Comparison of ENCODE assay signal across 23 cellular contexts in genomic region chr5:60395712-60396329, GRCh38.
DNase-seq lines count a peak whose midpoint lies in the region; ATAC-seq and TF ChIP-seq lines count a peak whose summit lies in the region.
"Had no signal": no experiment of that assay in that cellular context is flagged by ENCODE, and none has a peak within 500 bp of the region (broad histone marks: within the 10 kb centered on the region; RNA-seq: fewer than 3 reads in every experiment).

No MANE protein-coding gene starts in this region.

- H3K36me3 ChIP-seq in A673 (ENCODE audit: insufficient read depth, low read length, poor library complexity, severe bottlenecking) (no peaks in the 10 kb centered on the region), H7 (replicated peaks; ENCODE audit: control insufficient read depth, insufficient read depth, low read length) (no peaks in the 10 kb centered on the region), esophagus muscularis mucosa (no peaks in the 10 kb centered on the region), body of pancreas (replicated peaks in 1 of 2; ENCODE audit: insufficient read depth in 1 of 2, low read depth in 2 of 2) (no peaks in the 10 kb centered on the region), ovary (no peaks in the 10 kb centered on the region)
- H3K36me3 ChIP-seq: esophagus squamous epithelium, prostate gland, SJSA1 had no signal

- POLR2A ChIA-PET in A673 (lab: Charles Lee; ENCODE audit: low non-redundant PET): no interaction called here

- H3K27ac ChIP-seq in A673 (ENCODE audit: low read depth, low read length, poor library complexity, severe bottlenecking) (no peak overlapping the region), esophagus muscularis mucosa (replicated peaks in 1 of 4) (no peak overlapping the region), body of pancreas (no peak overlapping the region), ovary (no peak overlapping the region)
- H3K27ac ChIP-seq: esophagus squamous epithelium, prostate gland, SJSA1, skin epidermis had no signal

- CTCF ChIA-PET in A673 (lab: Charles Lee): no interaction called here

- H3K4me3 ChIP-seq in A673 (ENCODE audit: low read depth, low read length, poor library complexity, severe bottlenecking) (no peak overlapping the region), H7 (ENCODE audit: insufficient read depth, low read depth, low read length) (no peak overlapping the region), fibroblast of the aortic adventitia (ENCODE audit: low read depth, low read length) (no peak overlapping the region), esophagus muscularis mucosa (no peak overlapping the region), body of pancreas (no peak overlapping the region), ovary (no peak overlapping the region)
- H3K4me3 ChIP-seq: esophagus squamous epithelium, prostate gland, SJSA1, skin epidermis had no signal

- TF ChIP-seq POLR2A in esophagus muscularis mucosa (IDR thresholded peaks at IDR 0.05; ENCODE audit: low read depth): no peak
- TF ChIP-seq POLR2A in body of pancreas (IDR thresholded peaks at IDR 0.05): no peak
- TF ChIP-seq POLR2A in ovary (IDR thresholded peaks at IDR 0.05): no peak

- intact Hi-C loops in A673 (cut with micrococcal nuclease; ENCODE audit: unreplicated experiment): no loop called here
- intact Hi-C loops in esophagus muscularis mucosa (cut with DNase I): no loop called here
- intact Hi-C loops in body of pancreas (cut with DNase I): no loop called here
- intact Hi-C loops in ovary (cut with DNase I): no loop called here

- 91% methylated on average over 5 of the region's 5 CpGs for WGBS in esophagus muscularis mucosa
- 77 to 81% methylated on average over 5 of the region's 5 CpGs for WGBS in body of pancreas, 2 donors
- 67 to 88% (median 81%) methylated on average over 5 of the region's 5 CpGs for WGBS in ovary, 3 donors

- no peaks in the 10 kb centered on the region for H3K9me3 ChIP-seq in A673 (ENCODE audit: low read depth, low read length, poor library complexity, severe bottlenecking)
- no peaks in the 10 kb centered on the region for H3K9me3 ChIP-seq in esophagus muscularis mucosa
- no peaks in the 10 kb centered on the region for H3K9me3 ChIP-seq in body of pancreas
- no peaks in the 10 kb centered on the region for H3K9me3 ChIP-seq in ovary
- H3K9me3 ChIP-seq: esophagus squamous epithelium, prostate gland, SJSA1 had no signal

- peak; percentile 43 for TF ChIP-seq CTCF in A673 (conservative IDR thresholded peaks at IDR 0.05; ENCODE audit: low read depth, low read length)
- no peak for TF ChIP-seq CTCF in fibroblast of the aortic adventitia (IDR thresholded peaks at IDR 0.05; ENCODE audit: insufficient read depth, low read length)
- no peak for TF ChIP-seq CTCF in esophagus muscularis mucosa (IDR thresholded peaks at IDR 0.05)
- TF ChIP-seq CTCF in body of pancreas (IDR thresholded peaks at IDR 0.05): no peak
- TF ChIP-seq CTCF in ovary (IDR thresholded peaks at IDR 0.05): no peak

- no peaks in the 10 kb centered on the region for H3K4me1 ChIP-seq in A673 (ENCODE audit: insufficient read depth, low read length, poor library complexity, severe bottlenecking)
- H3K4me1 ChIP-seq in esophagus muscularis mucosa: no peaks in the 10 kb centered on the region
- no peaks in the 10 kb centered on the region for H3K4me1 ChIP-seq in body of pancreas
- H3K4me1 ChIP-seq in ovary (ENCODE audit: insufficient read depth): no peaks in the 10 kb centered on the region
- H3K4me1 ChIP-seq: esophagus squamous epithelium, prostate gland, SJSA1 had no signal

- no TSS peak for BruUV-seq in A673 (replicated peaks; lab: Mats Ljungman, UMichigan)

- DNase-seq in A673 (ENCODE audit: low spot score) (no peak), H7 (peak; percentile 30), SK-N-DZ (ENCODE audit: low spot score) (peak; percentile 5), fibroblast of the aortic adventitia (ENCODE audit: low read depth) (peak; percentile 9), esophagus muscularis mucosa (ENCODE audit: extremely low spot score) (no peak), body of pancreas (no peak), NCI-H2029 (lab: John Stamatoyannopoulos, UW) (no peak), ovary (no peak)
- DNase-seq: activated CD4-positive, alpha-beta T cell treated with anti-CD3 and anti-CD28 coated beads for 1 hour; activated naive CD4-positive, alpha-beta T cell treated with anti-CD3 and anti-CD28 coated beads, Interleukin-2, amount 10 ng/mL, durations not matched to agents 7 days and 5 days; activated T-cell treated with anti-CD3 and anti-CD28 coated beads, Interleukin-2, amount 50 U/mL, for 72 hours; central memory CD4-positive, alpha-beta T cell; esophagus squamous epithelium; HCEC 1CT; head of caudate nucleus; left ventricle myocardium superior; NCI-H1436; NCI-H69; OCI-M1; stimulated activated naive CD4-positive, alpha-beta T cell treated with Interleukin-2 at 50 U/mL for 16 hours had no signal

- TF ChIP-seq EP300 in esophagus muscularis mucosa (IDR thresholded peaks at IDR 0.05) (no peak), ovary (IDR thresholded peaks at IDR 0.05) (no peak)

- peaks cover 42% of the 10 kb centered on the region for H3K27me3 ChIP-seq in A673 (replicated peaks; ENCODE audit: insufficient read depth, low read depth, low read length, poor library complexity)
- H3K27me3 ChIP-seq in H7 (ENCODE audit: control insufficient read depth, insufficient read depth, low read length): no peaks in the 10 kb centered on the region
- H3K27me3 ChIP-seq in esophagus muscularis mucosa: no peaks in the 10 kb centered on the region
- no peaks in the 10 kb centered on the region for H3K27me3 ChIP-seq in body of pancreas
- no peaks in the 10 kb centered on the region for H3K27me3 ChIP-seq in ovary
- H3K27me3 ChIP-seq: esophagus squamous epithelium had no signal

- no peak for ATAC-seq in body of pancreas
- ATAC-seq: activated T-cell treated with anti-CD3 and anti-CD28 coated beads, Interleukin-2, amount 50 U/mL, for 72 hours; left ventricle myocardium superior had no signal

Comparison
In these comparisons a context has a peak if more than half of its experiments do, and no peak if none do; other contexts are left out.
1. DNase-seq: peak in H7 (single experiment), SK-N-DZ (single experiment) and fibroblast of the aortic adventitia (single experiment); none in A673 (single experiment), esophagus muscularis mucosa (single experiment), body of pancreas (0 of 4), NCI-H2029 (single experiment) and ovary (0 of 5).